18 cellular contexts compared by ENCODE assay signal in genomic region chr20:63163596-63164560, GRCh38. TPM values are rescaled to one million over a fixed set of nuclear protein-coding genes. Genes with fewer than 3 reads are reported as not detected.
DNase-seq lines count a peak whose midpoint lies in the region; ATAC-seq and TF ChIP-seq lines count a peak whose summit lies in the region.
"Had no signal": no experiment of that assay in that cellular context is flagged by ENCODE, and none has a peak within 500 bp of the region (broad histone marks: within the 10 kb centered on the region; RNA-seq: fewer than 3 reads in every experiment).

No MANE protein-coding gene starts in this region.

- peaks cover 14% of the 10 kb centered on the region for H3K9me3 Mint-ChIP-seq in glutamatergic neuron (ENCODE audit: unreplicated experiment)
- H3K9me3 Mint-ChIP-seq: stimulated activated naive B cell treated with anti-CD40 and anti-IgM and Interleukin-4, amounts not matched to agents 10 μg/mL and 1 μg/mL and 100 μg/mL, for 72 hours; type B pancreatic cell had no signal

- ATAC-seq in esophagus mucosa (no peak), GM21528 (IDR thresholded peaks at IDR 0.05; ENCODE audit: low FRiP score, unreplicated experiment) (no peak)
- ATAC-seq: stimulated activated naive B cell treated with anti-CD40 and anti-IgM and Interleukin-4, amounts not matched to agents 10 μg/mL and 1 μg/mL and 100 μg/mL, for 72 hours had no signal

- peaks cover 7% of the 10 kb centered on the region for H3K27me3 Mint-ChIP-seq in glutamatergic neuron (ENCODE audit: unreplicated experiment)

- DNase-seq in NCI-H1436 (lab: John Stamatoyannopoulos, UW) (peak; percentile 42), NCI-H1436 treated with DMSO at 0.1 percent for 48 hours (lab: John Stamatoyannopoulos, UW) (no peak), NCI-H2196 treated with DMSO at 0.1 percent for 48 hours (lab: John Stamatoyannopoulos, UW; ENCODE audit: unreplicated experiment) (peak; percentile 18), glutamatergic neuron (peak; percentile 49), putamen (ENCODE audit: low spot score) (peak; percentile 87)
- DNase-seq in stimulated activated CD4-positive, alpha-beta T cell treated with anti-CD3 and anti-CD28 coated beads, Interleukin-2, amount 100 ng/mL, for 48 hours = no peak
- DNase-seq: activated CD4-positive, alpha-beta T cell treated with anti-CD3 and anti-CD28 coated beads, Interleukin-2, amount 50 U/mL, for 1 hour; activated naive CD4-positive, alpha-beta T cell treated with anti-CD3 and anti-CD28 coated beads, Interleukin-2, amount 50 U/mL, for 16 hours; effector memory CD4-positive, alpha-beta T cell; EL; Karpas-422; NCI-H1105 treated with DMSO at 0.1 percent for 48 hours; NCI-H510A; stimulated activated CD4-positive, alpha-beta T cell treated with anti-CD3 and anti-CD28 coated beads, Interleukin-12 subunit alpha, Interleukin-12 subunit beta, amount 100 ng/mL, for 4 hours; stimulated activated naive B cell treated with anti-CD40 and anti-IgM and Interleukin-4, amounts not matched to agents 10 μg/mL and 1 μg/mL and 100 μg/mL, for 72 hours had no signal

- TF ChIP-seq CTCF in glutamatergic neuron (IDR thresholded peaks at IDR 0.05; ENCODE audit: partially characterized antibody, unreplicated experiment) = no peak

- H3K36me3 Mint-ChIP-seq in glutamatergic neuron (ENCODE audit: unreplicated experiment) = peaks cover 5% of the 10 kb centered on the region
- H3K36me3 Mint-ChIP-seq: stimulated activated naive B cell treated with anti-CD40 and anti-IgM and Interleukin-4, amounts not matched to agents 10 μg/mL and 1 μg/mL and 100 μg/mL, for 72 hours; type B pancreatic cell had no signal

- H3K4me1 Mint-ChIP-seq in glutamatergic neuron (ENCODE audit: low read depth, unreplicated experiment) = peaks cover 11% of the 10 kb centered on the region
- H3K4me1 Mint-ChIP-seq: stimulated activated naive B cell treated with anti-CD40 and anti-IgM and Interleukin-4, amounts not matched to agents 10 μg/mL and 1 μg/mL and 100 μg/mL, for 72 hours had no signal

- no peak overlapping the region for H3K27ac Mint-ChIP-seq in glutamatergic neuron (ENCODE audit: unreplicated experiment)
- H3K27ac Mint-ChIP-seq: stimulated activated naive B cell treated with anti-CD40 and anti-IgM and Interleukin-4, amounts not matched to agents 10 μg/mL and 1 μg/mL and 100 μg/mL, for 72 hours; type B pancreatic cell had no signal

- H3K4me3 Mint-ChIP-seq in glutamatergic neuron (ENCODE audit: unreplicated experiment) = no peak overlapping the region
- H3K4me3 Mint-ChIP-seq: stimulated activated naive B cell treated with anti-CD40 and anti-IgM and Interleukin-4, amounts not matched to agents 10 μg/mL and 1 μg/mL and 100 μg/mL, for 72 hours; type B pancreatic cell had no signal

RNA-seq across cellular contexts. Expression of gene YTHDF1, which starts 52.1 kb away (rescaled TPM):
- total RNA-seq in glutamatergic neuron (ENCODE audit: unreplicated experiment) = 43.3 TPM
- 22.5 TPM for total RNA-seq in esophagus mucosa

Comparison
In these comparisons a context has a peak if more than half of its experiments do, and no peak if none do; other contexts are left out.
1. DNase-seq: peak in NCI-H1436 (single experiment), NCI-H2196 treated with DMSO at 0.1 percent for 48 hours (single experiment), glutamatergic neuron (single experiment) and putamen (single experiment); none in NCI-H1436 treated with DMSO at 0.1 percent for 48 hours (single experiment) and stimulated activated CD4-positive, alpha-beta T cell treated with anti-CD3 and anti-CD28 coated beads, Interleukin-2, amount 100 ng/mL, for 48 hours (0 of 2).